ENCODE assay signal across 1 cellular context in genomic region chr22:39017596-39018365, GRCh38.
TF ChIP-seq lines count a peak whose summit lies in the region.

No MANE protein-coding gene starts in this region.

TF ChIP-seq in H1, 55 proteins besides CTCF, POLR2A, EP300 and RAD21:
- TF ChIP-seq JUND (IDR thresholded peaks at IDR 0.05; ENCODE audit: low read length): no peak
- no peak for TF ChIP-seq GABPA (IDR thresholded peaks at IDR 0.05; ENCODE audit: borderline replicate concordance, insufficient read depth, low read length)
- TF ChIP-seq TCF12 (IDR thresholded peaks at IDR 0.05; ENCODE audit: low read depth, low read length): 0 out of 2 replicates have a peak, but pooled peaks have one; percentile 53
- no peak for TF ChIP-seq SIX5 (IDR thresholded peaks at IDR 0.05; ENCODE audit: low read depth, low read length)
- TF ChIP-seq MAX (IDR thresholded peaks at IDR 0.05): peak; percentile 54; the same call in 1 of the 2 replicates
- TF ChIP-seq CREB1 (IDR thresholded peaks at IDR 0.05): no peak
- no peak for TF ChIP-seq CBX8 (IDR thresholded peaks at IDR 0.05; ENCODE audit: borderline replicate concordance, low read depth, low read length)
- no peak for TF ChIP-seq BRCA1 (IDR thresholded peaks at IDR 0.05; ENCODE audit: low read depth, low read length)
- peak; percentile 94 for TF ChIP-seq POU5F1 (IDR thresholded peaks at IDR 0.05; ENCODE audit: low read depth, low read length)
- 0 out of 4 replicates have a peak, but pooled peaks of 1 of the 2 experiments have one; percentile 42 for TF ChIP-seq SIN3A (conservative IDR thresholded peaks at IDR 0.05 in 1 of 2, IDR thresholded peaks at IDR 0.05 in 1 of 2; ENCODE audit: low read depth in 1 of 2, low read length in 2 of 2)
- no peak for TF ChIP-seq SP2 (IDR thresholded peaks at IDR 0.05; ENCODE audit: low read length)
- no peak for TF ChIP-seq RXRA (IDR thresholded peaks at IDR 0.05; ENCODE audit: insufficient read depth, low read depth, low read length)
- no peak for TF ChIP-seq SIRT6 (IDR thresholded peaks at IDR 0.05; ENCODE audit: low read length)
- no peak for TF ChIP-seq HDAC6 (IDR thresholded peaks at IDR 0.05; ENCODE audit: low read depth, low read length)
- TF ChIP-seq MAFK (IDR thresholded peaks at IDR 0.05; ENCODE audit: low read depth, low read length): no peak
- no peak for TF ChIP-seq YY1 (IDR thresholded peaks at IDR 0.05; ENCODE audit: low read depth, low read length)
- 0 out of 2 replicates have a peak, but pooled peaks have one; percentile 22 for TF ChIP-seq POLR2AphosphoS5 (IDR thresholded peaks at IDR 0.05; ENCODE audit: low read depth, low read length)
- no peak for TF ChIP-seq SUZ12 (IDR thresholded peaks at IDR 0.05; ENCODE audit: low read length)
- no peak for TF ChIP-seq ATF3 (IDR thresholded peaks at IDR 0.05; ENCODE audit: insufficient read depth, low read depth, low read length)
